ENCODE assay signal across 18 cellular contexts in genomic region chr20:63023071-63023835, GRCh38. TPM values are rescaled to one million over a fixed set of nuclear protein-coding genes. Genes with fewer than 3 reads are reported as not detected.
DNase-seq lines count a peak whose midpoint lies in the region; ATAC-seq, FAIRE-seq and TF ChIP-seq lines count a peak whose summit lies in the region.
"Had no signal": no experiment of that assay in that cellular context is flagged by ENCODE, and none has a peak within 500 bp of the region (broad histone marks: within the 10 kb centered on the region; RNA-seq: fewer than 3 reads in every experiment).

No MANE protein-coding gene starts in this region.

- H3K4me3 ChIP-seq in H7 (ENCODE audit: insufficient read depth, low read depth, low read length), result no peak overlapping the region
- no peak overlapping the region for H3K4me3 ChIP-seq in HepG2 (replicated peaks in 1 of 3; ENCODE audit: insufficient read depth in 1 of 3, low read depth in 2 of 3, low read length in 3 of 3)
- H3K4me3 ChIP-seq: GM23248, SJCRH30 had no signal

- no peak overlapping the region for H2AFZ ChIP-seq in HepG2 (ENCODE audit: low read length)
- H2AFZ ChIP-seq: GM23248 had no signal

- no peaks in the 10 kb centered on the region; the same call in 1 of the 2 replicates for H3K27me3 ChIP-seq in H7 (ENCODE audit: control insufficient read depth, insufficient read depth, low read length)
- peaks cover 56 to 94% of the 10 kb centered on the region in 2 experiments for H3K27me3 ChIP-seq in HepG2 (ENCODE audit: control insufficient read depth in 1 of 2, insufficient read depth in 2 of 2, low read length in 2 of 2)
- H3K27me3 ChIP-seq in foreskin keratinocyte, result peaks cover 80% of the 10 kb centered on the region

- no peaks in the 10 kb centered on the region; the same call in 1 of the 2 replicates for H4K20me1 ChIP-seq in HepG2 (ENCODE audit: insufficient read depth, low read length)

- H3K36me3 ChIP-seq in H7 (replicated peaks; ENCODE audit: control insufficient read depth, insufficient read depth, low read length) (no peaks in the 10 kb centered on the region), HepG2 (replicated peaks in 1 of 2; ENCODE audit: control insufficient read depth in 1 of 2, insufficient read depth in 2 of 2, low read length in 2 of 2) (no peaks in the 10 kb centered on the region)
- H3K36me3 ChIP-seq: SJCRH30 had no signal

- CTCF ChIA-PET in HepG2 (lab: Yijun Ruan, JAX; ENCODE audit: low intra/inter-chr PET ratio, low total read pairs), result no interaction called here

- H3K79me2 ChIP-seq in HepG2 (ENCODE audit: insufficient read depth, low read length), result no peaks in the 10 kb centered on the region

- H3K27ac ChIP-seq in HepG2 (ENCODE audit: extremely low read length, insufficient read depth, low read length) (no peak overlapping the region), foreskin keratinocyte (no peak overlapping the region)
- H3K27ac ChIP-seq: GM23248, SJCRH30 had no signal

- TF ChIP-seq RAD21 in HepG2 (CRISPR knock-in tag; IDR thresholded peaks at IDR 0.05), result no peak

- intact Hi-C loops in left ventricle myocardium superior (cut with micrococcal nuclease), result no loop called here
- intact Hi-C loops in left cardiac atrium (cut with DNase I), result no loop called here
- intact Hi-C loops in HepG2 (cut with micrococcal nuclease; ENCODE audit: unreplicated experiment), result no loop called here

- no peak for TF ChIP-seq POLR2A in HepG2 (IDR thresholded peaks at IDR 0.05; ENCODE audit: insufficient read depth in 1 of 2, low read depth in 2 of 2, low read length in 2 of 2)

- DNase-seq in left ventricle myocardium superior, result peak; percentile 24
- no peak for DNase-seq in left cardiac atrium
- peak; percentile 54 for DNase-seq in H7
- DNase-seq in HepG2 (ENCODE audit: low spot score), result no peak
- no peak for DNase-seq in foreskin keratinocyte
- no peak for DNase-seq in cortex of kidney (lab: John Stamatoyannopoulos, UW)
- DNase-seq: DMS79 treated with DMSO at 0.1 percent for 48 hours; GM23248; KBM-7; NCI-H1417 treated with DMSO at 0.1 percent for 48 hours; NCI-H1930; NK-92 treated with Interleukin-12 subunit alpha and Interleukin-12 subunit beta, amount 100 ng/mL, for 24 hours; SJCRH30 had no signal

- no peak for FAIRE-seq in HepG2 (lab: Jason Lieb, UNC)
- FAIRE-seq: D721Med, G401.6 had no signal

- H3K4me2 ChIP-seq in HepG2 (ENCODE audit: low read depth, low read length), result no peak overlapping the region

- TF ChIP-seq CTCF in HepG2 (CRISPR knock-in tag; IDR thresholded peaks at IDR 0.05), result no peak
- TF ChIP-seq CTCF in foreskin keratinocyte (conservative IDR thresholded peaks at IDR 0.05), result no peak

- no peak overlapping the region for H3K9ac ChIP-seq in HepG2 (ENCODE audit: insufficient read depth, low read depth, low read length)
- H3K9ac ChIP-seq: GM23248 had no signal

- H3K9me3 ChIP-seq in HepG2 (ENCODE audit: low read length), result no peaks in the 10 kb centered on the region
- H3K9me3 ChIP-seq: SJCRH30 had no signal

- in situ Hi-C loops in HepG2 (cut with HindIII; ENCODE audit: extremely low pct_ligation_motif_present, low pct_unique_long_range_greater_than_20kb), result no loop called here

- ATAC-seq in left ventricle myocardium superior (no peak), left cardiac atrium (no peak), HepG2 (no peak), foreskin keratinocyte (no peak), GM18873 (IDR thresholded peaks at IDR 0.05; ENCODE audit: low FRiP score, unreplicated experiment) (no peak)
- ATAC-seq: CD8-positive, alpha-beta T cell had no signal

- WGBS in HepG2 (ENCODE audit: low lambda C conversion rate), result 27% methylated on average over 28 of the region's 28 CpGs

- TF ChIP-seq EP300 in HepG2 (IDR thresholded peaks at IDR 0.05; ENCODE audit: low read depth in 2 of 2, low read length in 2 of 2) (no peak), HepG2 (CRISPR knock-in tag; IDR thresholded peaks at IDR 0.05; ENCODE audit: borderline replicate concordance) (no peak)

- H3K4me1 ChIP-seq in HepG2 (ENCODE audit: insufficient read depth, low read length), result no peaks in the 10 kb centered on the region
- no peaks in the 10 kb centered on the region for H3K4me1 ChIP-seq in foreskin keratinocyte
- H3K4me1 ChIP-seq: SJCRH30 had no signal

- POLR2A ChIA-PET in HepG2 (lab: Yijun Ruan, JAX), result no interaction called here

- no TSS peak for BruUV-seq in HepG2 (replicated peaks; lab: Mats Ljungman, UMichigan)

TF ChIP-seq in HepG2, 621 proteins besides CTCF, POLR2A, EP300 and RAD21:
- TF ChIP-seq EZH2 (conservative IDR thresholded peaks at IDR 0.05; ENCODE audit: low read depth, low read length) (0 out of 2 replicates have a peak, but pooled peaks have one; percentile 8), ZNF850 (CRISPR knock-in tag; conservative IDR thresholded peaks at IDR 0.05) (no peak)

RNA-seq across cellular contexts. Expression of gene BHLHE23, which starts 16.5 kb away (rescaled TPM):
- total RNA-seq in left ventricle myocardium superior, result not detected
- not detected for total RNA-seq in left cardiac atrium
- total RNA-seq in H7 (2014; rRNA removed; shearing (Covaris generic)), result 2.1 TPM in 2 replicates
- total RNA-seq in HepG2 (2016; rRNA removed; fragmentation: Illumina TruSeq; extraction: Trizol), result not detected in 2 replicates
- not detected in 2 replicates for total RNA-seq in HepG2 (2016; cell fraction: cytosol; rRNA removed; fragmentation: Illumina TruSeq; extraction: Trizol; ENCODE audit: low read depth)
- not detected in 2 replicates for total RNA-seq in HepG2 (2016; cell fraction: insoluble cytoplasmic fraction; rRNA removed; fragmentation: Illumina TruSeq; extraction: Trizol)
- not detected in 2 replicates for total RNA-seq in HepG2 (2016; cell fraction: membrane; rRNA removed; fragmentation: Illumina TruSeq; extraction: Trizol)
- total RNA-seq in HepG2 (2016; cell fraction: nucleus; rRNA removed; fragmentation: Illumina TruSeq; extraction: Trizol), result not detected in 2 replicates
- not detected in 2 replicates for polyA plus RNA-seq in HepG2 (2011; rRNA removed)
- not detected in 2 replicates for polyA plus RNA-seq in HepG2 (2011; cell fraction: cytosol; rRNA removed)
- not detected in 2 replicates for polyA plus RNA-seq in HepG2 (2011; cell fraction: nucleus; rRNA removed)
- not detected in 2 replicates for polyA plus RNA-seq in HepG2 (2012)
- polyA plus RNA-seq in HepG2 (2016; cell fraction: cytosol; fragmentation: Illumina TruSeq; extraction: Trizol; ENCODE audit: low read depth), result not detected in 2 replicates
- not detected in 2 replicates for polyA plus RNA-seq in HepG2 (2016; cell fraction: insoluble cytoplasmic fraction; fragmentation: Illumina TruSeq; extraction: Trizol; ENCODE audit: low read depth)
- polyA plus RNA-seq in HepG2 (2016; cell fraction: membrane; fragmentation: Illumina TruSeq; extraction: Trizol; ENCODE audit: low read depth), result not detected in 2 replicates
- not detected in 2 replicates for polyA plus RNA-seq in HepG2 (2016; cell fraction: nucleus; fragmentation: Illumina TruSeq; extraction: Trizol; ENCODE audit: insufficient read depth, low read depth)
- polyA minus RNA-seq in HepG2 (2011; rRNA and poly(A)+ RNA removed; ENCODE audit: low replicate concordance), result not detected in 2 replicates
- polyA minus RNA-seq in HepG2 (2011; cell fraction: cytosol; rRNA and poly(A)+ RNA removed), result not detected in 2 replicates
- not detected in 2 replicates for polyA minus RNA-seq in HepG2 (2011; cell fraction: nucleus; rRNA and poly(A)+ RNA removed)
- not detected in 2 replicates for total RNA-seq in foreskin keratinocyte
- polyA plus RNA-seq in foreskin keratinocyte, result not detected in 2 replicates
- total RNA-seq: GM23248, OCI-LY7, SJCRH30 had no signal
- polyA plus RNA-seq: GM23248 had no signal

Comparison
In these comparisons a context has a peak if more than half of its experiments do, and no peak if none do; other contexts are left out.
1. DNase-seq: peak in left ventricle myocardium superior (single experiment) and H7 (single experiment); none in left cardiac atrium (single experiment), HepG2 (single experiment), foreskin keratinocyte (0 of 2) and cortex of kidney (single experiment).